22 cellular contexts compared by ENCODE assay signal in the genomic region with DNA sequence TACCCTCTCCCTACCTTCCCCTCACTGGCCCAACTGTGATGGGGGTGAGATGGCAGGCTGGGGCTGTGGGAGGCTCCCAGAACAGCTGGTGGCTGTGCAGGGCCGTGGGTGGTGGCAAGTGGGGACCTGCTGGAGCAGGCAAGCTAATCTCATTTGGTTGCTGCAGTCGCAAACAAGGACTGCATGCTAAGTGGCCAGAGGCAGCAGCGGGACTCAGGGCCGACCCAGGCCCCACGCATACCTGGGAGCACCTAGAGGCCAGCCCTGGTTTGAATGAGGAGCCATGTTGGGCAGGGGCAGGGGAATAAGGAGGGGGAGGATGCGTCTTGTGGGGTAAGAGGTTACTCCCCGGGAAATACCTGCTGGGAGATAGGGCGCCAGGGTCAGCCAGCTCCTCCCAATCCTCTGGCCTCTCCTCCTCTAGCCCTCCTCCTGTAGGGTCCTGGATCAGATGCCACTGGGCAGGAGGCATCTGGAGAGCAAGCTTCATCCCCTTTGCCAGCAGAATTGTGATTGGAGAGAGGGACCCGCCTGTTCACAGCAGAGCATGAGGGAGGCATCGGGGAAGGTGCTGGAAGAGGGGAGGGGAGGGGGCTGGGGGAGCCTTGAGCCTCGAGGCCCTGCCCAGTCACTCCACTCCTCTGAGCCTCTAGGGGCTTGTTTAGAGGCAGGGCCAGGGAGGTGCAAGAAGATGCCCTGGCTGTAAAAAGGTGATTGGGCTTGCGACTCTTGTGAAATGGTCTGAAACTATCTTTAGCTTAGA. TPM values are rescaled to one million over a fixed set of nuclear protein-coding genes. Genes with fewer than 3 reads are reported as not detected.
DNase-seq lines count a peak whose midpoint lies in the region; ATAC-seq and TF ChIP-seq lines count a peak whose summit lies in the region.
"Had no signal": no experiment of that assay in that cellular context is flagged by ENCODE, and none has a peak within 500 bp of the region (broad histone marks: within the 10 kb centered on the region; RNA-seq: fewer than 3 reads in every experiment).

No MANE protein-coding gene starts in this region.

- H3K79me2 ChIP-seq in GM23338 (replicated peaks; ENCODE audit: insufficient read depth) = no peaks in the 10 kb centered on the region
- H3K79me2 ChIP-seq: hepatocyte had no signal

- H4K20me1 ChIP-seq in GM23338 (replicated peaks; ENCODE audit: insufficient read depth) = no peaks in the 10 kb centered on the region

- H3K36me3 ChIP-seq in GM23338 (ENCODE audit: insufficient read depth) (no peaks in the 10 kb centered on the region), neuronal stem cell (replicated peaks in 1 of 2; ENCODE audit: control insufficient read depth in 2 of 2, insufficient read depth in 2 of 2, low read length in 2 of 2) (no peaks in the 10 kb centered on the region)
- H3K36me3 ChIP-seq: lower lobe of right lung, vagina had no signal

- H3K36me3 Mint-ChIP-seq in GM23338 (ENCODE audit: low read depth) = no peaks in the 10 kb centered on the region
- H3K36me3 Mint-ChIP-seq: stimulated activated naive B cell treated with anti-CD40 and anti-IgM and Interleukin-4, amounts not matched to agents 10 μg/mL and 1 μg/mL and 100 μg/mL, for 72 hours had no signal

- H2AFZ ChIP-seq in GM23338 = peak overlapping the region; percentile 47; the same call in 1 of the 2 replicates
- H2AFZ ChIP-seq in neuronal stem cell (ENCODE audit: low read length) = peak overlapping the region; percentile 41
- H2AFZ ChIP-seq: GM23248, hepatocyte had no signal

- no peak overlapping the region for H3K27ac ChIP-seq in GM23338 (ENCODE audit: low read depth)
- H3K27ac ChIP-seq in neuronal stem cell (replicated peaks; ENCODE audit: low read length) = no peak overlapping the region
- H3K27ac ChIP-seq: GM23248, hepatocyte, lower lobe of right lung, vagina had no signal

- no peak overlapping the region; the same call in 2 of the 3 replicates for H3K4me3 Mint-ChIP-seq in GM23338
- H3K4me3 Mint-ChIP-seq: activated CD4-positive, alpha-beta memory T cell treated with anti-CD3 and anti-CD28 coated beads, Interleukin-2, amount 10 ng/mL, durations not matched to agents 7 days and 5 days; effector memory CD8-positive, alpha-beta T cell; stimulated activated naive B cell treated with anti-CD40 and anti-IgM and Interleukin-4, amounts not matched to agents 10 μg/mL and 1 μg/mL and 100 μg/mL, for 72 hours had no signal

- H2BK5ac ChIP-seq in neuronal stem cell (ENCODE audit: low read length) = no peak overlapping the region

- H3K4me3 ChIP-seq in GM23338 (no peak overlapping the region), neuronal stem cell (ENCODE audit: low read length in 2 of 2) (no peak overlapping the region)
- H3K4me3 ChIP-seq: GM23248, hepatocyte, lower lobe of right lung, smooth muscle cell, vagina had no signal

- H3K27ac Mint-ChIP-seq in GM23338 = no peak overlapping the region
- H3K27ac Mint-ChIP-seq: activated CD4-positive, alpha-beta memory T cell treated with anti-CD3 and anti-CD28 coated beads, Interleukin-2, amount 10 ng/mL, durations not matched to agents 7 days and 5 days; effector memory CD8-positive, alpha-beta T cell; stimulated activated naive B cell treated with anti-CD40 and anti-IgM and Interleukin-4, amounts not matched to agents 10 μg/mL and 1 μg/mL and 100 μg/mL, for 72 hours had no signal

- no peak overlapping the region for H3K9ac ChIP-seq in neuronal stem cell (ENCODE audit: low read depth, low read length, poor library complexity)
- H3K9ac ChIP-seq: GM23248 had no signal

- no peaks in the 10 kb centered on the region for H3K9me2 ChIP-seq in GM23338 (ENCODE audit: insufficient read depth)

- no CpG with 5 or more reads among the region's 12 CpGs for WGBS in neuronal stem cell (ENCODE audit: extremely low coverage in 2 of 2, insufficient read length in 2 of 2, insufficient replicate concordance in 1 of 2), 2 donors

- H3F3A ChIP-seq in GM23338 (replicated peaks; ENCODE audit: low read depth) = no peaks in the 10 kb centered on the region

- no peak overlapping the region for H4K91ac ChIP-seq in neuronal stem cell (ENCODE audit: low read depth, low read length, poor library complexity)

- H3K14ac ChIP-seq in neuronal stem cell (ENCODE audit: low read length) = peak overlapping the region; percentile 38

- peak overlapping the region; percentile 62 for H2BK15ac ChIP-seq in neuronal stem cell (ENCODE audit: low read length)

- peak overlapping the region; percentile 91 for H3K18ac ChIP-seq in neuronal stem cell (ENCODE audit: low read length)

- H3K9me3 Mint-ChIP-seq in GM23338 = no peaks in the 10 kb centered on the region; the same call in 1 of the 3 replicates
- H3K9me3 Mint-ChIP-seq: activated CD4-positive, alpha-beta memory T cell treated with anti-CD3 and anti-CD28 coated beads, Interleukin-2, amount 10 ng/mL, durations not matched to agents 7 days and 5 days; effector memory CD8-positive, alpha-beta T cell; stimulated activated naive B cell treated with anti-CD40 and anti-IgM and Interleukin-4, amounts not matched to agents 10 μg/mL and 1 μg/mL and 100 μg/mL, for 72 hours had no signal

- peaks cover 48% of the 10 kb centered on the region for H3K4me1 Mint-ChIP-seq in GM23338
- H3K4me1 Mint-ChIP-seq: activated CD4-positive, alpha-beta memory T cell treated with anti-CD3 and anti-CD28 coated beads, Interleukin-2, amount 10 ng/mL, durations not matched to agents 7 days and 5 days; stimulated activated naive B cell treated with anti-CD40 and anti-IgM and Interleukin-4, amounts not matched to agents 10 μg/mL and 1 μg/mL and 100 μg/mL, for 72 hours had no signal

- H3K4me2 ChIP-seq in GM23338 (no peak overlapping the region), neuronal stem cell (ENCODE audit: insufficient read depth, low read length, poor library complexity, severe bottlenecking) (no peak overlapping the region)
- H3K4me2 ChIP-seq: hepatocyte, smooth muscle cell had no signal

- H3K27me3 ChIP-seq in GM23338 (ENCODE audit: insufficient read depth) (no peaks in the 10 kb centered on the region), neuronal stem cell (ENCODE audit: control insufficient read depth in 3 of 3, insufficient read depth in 3 of 3, low read depth in 1 of 3, low read length in 3 of 3) (peaks cover 0 to 7% (median 0%) of the 10 kb centered on the region in 3 experiments)
- H3K27me3 ChIP-seq: vagina had no signal

- no peaks in the 10 kb centered on the region for H3K9me3 ChIP-seq in neuronal stem cell (replicated peaks in 1 of 2; ENCODE audit: control insufficient read depth in 2 of 2, insufficient read depth in 1 of 2, low read depth in 1 of 2, low read length in 2 of 2)
- H3K9me3 ChIP-seq: lower lobe of right lung, vagina had no signal

- TF ChIP-seq CTCF in GM23338 (conservative IDR thresholded peaks at IDR 0.05; ENCODE audit: low read depth in 2 of 2) = no peak

- H2AK5ac ChIP-seq in neuronal stem cell (ENCODE audit: low read depth, low read length) = peak overlapping the region; percentile 82

- H3K4ac ChIP-seq in neuronal stem cell (ENCODE audit: low read length) = no peak overlapping the region

- H3K4me1 ChIP-seq in GM23338 (ENCODE audit: insufficient read depth) = peaks cover 12% of the 10 kb centered on the region; the same call in 1 of the 2 replicates
- H3K4me1 ChIP-seq in neuronal stem cell (ENCODE audit: control insufficient read depth in 2 of 2, insufficient read depth in 1 of 2, low read depth in 1 of 2, low read length in 2 of 2) = peaks cover 28 to 35% of the 10 kb centered on the region in 2 donors
- H3K4me1 ChIP-seq: lower lobe of right lung had no signal

- no peak overlapping the region for H2BK120ac ChIP-seq in neuronal stem cell (ENCODE audit: low read depth, low read length)

- H3K79me1 ChIP-seq in neuronal stem cell (ENCODE audit: low read depth, low read length) = no peaks in the 10 kb centered on the region

- H3K23ac ChIP-seq in neuronal stem cell (ENCODE audit: low read depth, low read length, poor library complexity) = peak overlapping the region; percentile 34

- DNase-seq in GM23338 (ENCODE audit: low spot score) (no peak), NCI-H2171 (lab: John Stamatoyannopoulos, UW) (peak; percentile 52), SK-N-DZ (ENCODE audit: low spot score) (peak; percentile 72), neuronal stem cell (ENCODE audit: low spot score) (no peak)
- DNase-seq: activated CD4-positive, alpha-beta memory T cell treated with anti-CD3 and anti-CD28 coated beads, Interleukin-2, amount 10 ng/mL, durations not matched to agents 7 days and 5 days; activated CD4-positive, CD25-positive, alpha-beta regulatory T cell; activated effector memory CD4-positive, alpha-beta T cell treated with anti-CD3 and anti-CD28 coated beads, Interleukin-2, amount 50 U/mL, for 16 hours; effector memory CD8-positive, alpha-beta T cell; foreskin melanocyte; GM23248; lower lobe of right lung; NCI-H1417 treated with DMSO at 0.1 percent for 48 hours; NK-92 treated with Interleukin-12 subunit alpha and Interleukin-12 subunit beta, amount 100 ng/mL, for 24 hours; stimulated activated CD4-positive, alpha-beta T cell treated with anti-CD3 and anti-CD28 coated beads, Interleukin-2, amount 100 ng/mL, for 48 hours; stimulated activated naive B cell treated with anti-CD40 and anti-IgM and Interleukin-4, amounts not matched to agents 10 μg/mL and 1 μg/mL and 100 μg/mL, for 72 hours had no signal

- no peak overlapping the region for H2BK12ac ChIP-seq in neuronal stem cell (ENCODE audit: low read length)

- H4K8ac ChIP-seq in neuronal stem cell (ENCODE audit: low read depth, low read length) = no peak overlapping the region

- peaks cover 15% of the 10 kb centered on the region for H3K27me3 Mint-ChIP-seq in GM23338 (ENCODE audit: insufficient read depth, low read depth, poor library complexity)

- peak; percentile 56 for ATAC-seq in GM23338
- no peak for ATAC-seq in GM21528 (IDR thresholded peaks at IDR 0.05; ENCODE audit: low FRiP score, unreplicated experiment)
- ATAC-seq in GM18867 (IDR thresholded peaks at IDR 0.05; ENCODE audit: unreplicated experiment) = no peak
- ATAC-seq in GM18511 (IDR thresholded peaks at IDR 0.05; ENCODE audit: unreplicated experiment) = no peak
- ATAC-seq: effector memory CD8-positive, alpha-beta T cell; lower lobe of right lung; stimulated activated naive B cell treated with anti-CD40 and anti-IgM and Interleukin-4, amounts not matched to agents 10 μg/mL and 1 μg/mL and 100 μg/mL, for 72 hours had no signal

TF ChIP-seq in GM23338, 12 proteins besides CTCF, POLR2A, EP300 and RAD21 (continues in another document):
- no peak for TF ChIP-seq EZH2phosphoT487 (IDR thresholded peaks at IDR 0.05; ENCODE audit: unreplicated experiment)

RNA-seq across cellular contexts. Expression of gene CDH22, which starts 24.3 kb away (rescaled TPM):
- total RNA-seq in GM23338 (2014; rRNA removed; shearing (Covaris generic)) = 0.10 and 0.31 TPM in 2 replicates
- 0.08 and 0.16 TPM in 2 replicates for polyA plus RNA-seq in GM23338 (2016; fragmentation: Nextera tagmentation; extraction: Ambion mirVana)
- 0.14 TPM in 1 of 2 replicates, not detected in the other for polyA plus RNA-seq in SK-N-DZ (2014; cell fraction: cytosol; rRNA removed)
- not detected in 2 replicates for polyA plus RNA-seq in SK-N-DZ (2014; cell fraction: nucleus; rRNA removed)
- 0.20 TPM for polyA plus RNA-seq in neuronal stem cell (2013, experiment 1 of 2)
- 0.19 TPM for polyA plus RNA-seq in neuronal stem cell (2013, experiment 2 of 2)
- total RNA-seq: activated CD4-positive, alpha-beta memory T cell treated with anti-CD3 and anti-CD28 coated beads, Interleukin-2, amount 10 ng/mL, durations not matched to agents 7 days and 5 days; GM23248; hepatocyte; RPMI7951; smooth muscle cell had no signal
- polyA plus RNA-seq: GM23248, hepatocyte, smooth muscle cell had no signal

Comparison
In these comparisons a context has a peak if more than half of its experiments do, and no peak if none do; other contexts are left out.
1. DNase-seq: peak in NCI-H2171 (single experiment) and SK-N-DZ (single experiment); none in GM23338 (single experiment) and neuronal stem cell (single experiment).